ENCODE assay signal across 20 cellular contexts in the genomic region with DNA sequence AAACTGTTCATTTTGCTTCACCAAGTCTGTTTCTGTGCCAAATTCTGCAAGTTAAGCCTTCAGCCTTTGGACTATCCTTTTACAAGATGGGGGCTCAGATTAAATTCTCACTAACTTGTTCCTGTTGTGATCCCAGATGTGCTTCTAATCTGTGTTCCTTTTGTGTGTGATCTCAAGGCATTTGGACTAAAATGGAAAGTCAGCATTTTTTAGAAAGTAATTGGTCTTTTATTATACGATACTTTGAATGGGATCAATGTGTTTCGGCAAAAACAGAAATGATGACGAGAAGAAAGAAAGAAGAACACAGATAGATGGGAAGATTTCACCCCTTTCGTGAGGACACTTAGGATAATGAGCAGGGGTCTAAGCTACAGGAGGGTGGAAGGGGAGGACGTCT.
"Had no signal": no experiment of that assay in that cellular context is flagged by ENCODE, and none has a peak within 500 bp of the region (broad histone marks: within the 10 kb centered on the region; RNA-seq: fewer than 3 reads in every experiment).

No MANE protein-coding gene starts in this region.

- H3K27me3 Mint-ChIP-seq: activated CD8-positive, alpha-beta memory T cell treated with anti-CD3 and anti-CD28 coated beads, Interleukin-2, amount 10 ng/mL, durations not matched to agents 7 days and 5 days; naive B cell; T-helper 17 cell had no signal

- H3K36me3 Mint-ChIP-seq: activated CD8-positive, alpha-beta memory T cell treated with anti-CD3 and anti-CD28 coated beads, Interleukin-2, amount 10 ng/mL, durations not matched to agents 7 days and 5 days; activated naive CD4-positive, alpha-beta T cell treated with anti-CD3 and anti-CD28 coated beads, Interleukin-2, amount 50 U/mL, for 72 hours had no signal

- H3K4me1 ChIP-seq: colonic mucosa, left ventricle myocardium inferior, testis, uterus had no signal

- H3K4me3 ChIP-seq: colonic mucosa, left ventricle myocardium inferior, testis, uterus had no signal

- ATAC-seq: activated CD8-positive, alpha-beta memory T cell treated with anti-CD3 and anti-CD28 coated beads, Interleukin-2, amount 10 ng/mL, durations not matched to agents 7 days and 5 days; activated CD8-positive, alpha-beta T cell treated with anti-CD3 and anti-CD28 coated beads, Interleukin-2, amount 10 ng/mL, durations not matched to agents 7 days and 5 days; activated naive CD4-positive, alpha-beta T cell treated with anti-CD3 and anti-CD28 coated beads, Interleukin-2, amount 50 U/mL, for 72 hours; stimulated activated naive CD8-positive, alpha-beta T cell treated with anti-CD3 and anti-CD28 coated beads, Interleukin-15, Interleukin-2, amounts not matched to agents 100 U/mL and 50 U/mL, for 24 hours; T-helper 17 cell had no signal

- H3K27ac ChIP-seq: colonic mucosa, left ventricle myocardium inferior, testis, uterus had no signal

- H3K27me3 ChIP-seq: colonic mucosa, testis, uterus had no signal

- H3K4me1 Mint-ChIP-seq: activated CD8-positive, alpha-beta memory T cell treated with anti-CD3 and anti-CD28 coated beads, Interleukin-2, amount 10 ng/mL, durations not matched to agents 7 days and 5 days; naive B cell; T-helper 17 cell had no signal

- H3K4me3 Mint-ChIP-seq: activated CD8-positive, alpha-beta memory T cell treated with anti-CD3 and anti-CD28 coated beads, Interleukin-2, amount 10 ng/mL, durations not matched to agents 7 days and 5 days; activated CD8-positive, alpha-beta T cell treated with anti-CD3 and anti-CD28 coated beads, Interleukin-2, amount 10 ng/mL, durations not matched to agents 7 days and 5 days; naive B cell; T-helper 17 cell had no signal

- H3K9me3 Mint-ChIP-seq: activated T-helper 2 cell treated with anti-CD3 and anti-CD28 coated beads, Interferon-gamma antibody, Interleukin-2, Interleukin-4, amounts not matched to agents 10 μg/mL and 5 μg/mL and 100 μg/mL, durations not matched to agents 14 hours and 24 hours and 36 hours had no signal

- DNase-seq: activated CD4-positive, alpha-beta T cell treated with anti-CD3 and anti-CD28 coated beads for 1 hour; activated CD8-positive, alpha-beta memory T cell treated with anti-CD3 and anti-CD28 coated beads, Interleukin-2, amount 10 ng/mL, durations not matched to agents 7 days and 5 days; activated CD8-positive, alpha-beta T cell treated with anti-CD3 and anti-CD28 coated beads, Interleukin-2, amount 10 ng/mL, durations not matched to agents 7 days and 5 days; activated naive CD4-positive, alpha-beta T cell; activated T-cell treated with anti-CD3 and anti-CD28 coated beads, Interleukin-2, amount 50 U/mL, for 48 hours; colonic mucosa; effector CD8-positive, alpha-beta T cell; left ventricle myocardium inferior; naive B cell; right cardiac atrium; stimulated activated CD4-positive, alpha-beta T cell treated with anti-CD3 and anti-CD28 coated beads, Interleukin-2, amount 100 ng/mL, for 48 hours; stimulated activated naive CD8-positive, alpha-beta T cell treated with anti-CD3 and anti-CD28 coated beads, Interleukin-15, Interleukin-2, amounts not matched to agents 100 U/mL and 50 U/mL, for 24 hours; T-helper 17 cell; T1000; testis; uterus had no signal

- H3K9me3 ChIP-seq: colonic mucosa, testis, uterus had no signal

- FAIRE-seq: frontal cortex, islet of Langerhans had no signal

- H3K27ac Mint-ChIP-seq: activated CD8-positive, alpha-beta memory T cell treated with anti-CD3 and anti-CD28 coated beads, Interleukin-2, amount 10 ng/mL, durations not matched to agents 7 days and 5 days; activated CD8-positive, alpha-beta T cell treated with anti-CD3 and anti-CD28 coated beads, Interleukin-2, amount 10 ng/mL, durations not matched to agents 7 days and 5 days; activated naive CD4-positive, alpha-beta T cell treated with anti-CD3 and anti-CD28 coated beads, Interleukin-2, amount 50 U/mL, for 72 hours; activated T-helper 2 cell treated with anti-CD3 and anti-CD28 coated beads, Interferon-gamma antibody, Interleukin-2, Interleukin-4, amounts not matched to agents 10 μg/mL and 5 μg/mL and 100 μg/mL, durations not matched to agents 14 hours and 24 hours and 36 hours; T-helper 17 cell had no signal

- H3K36me3 ChIP-seq: colonic mucosa, left ventricle myocardium inferior, uterus had no signal
